ENCODE assay signal across 19 cellular contexts in the genomic region with DNA sequence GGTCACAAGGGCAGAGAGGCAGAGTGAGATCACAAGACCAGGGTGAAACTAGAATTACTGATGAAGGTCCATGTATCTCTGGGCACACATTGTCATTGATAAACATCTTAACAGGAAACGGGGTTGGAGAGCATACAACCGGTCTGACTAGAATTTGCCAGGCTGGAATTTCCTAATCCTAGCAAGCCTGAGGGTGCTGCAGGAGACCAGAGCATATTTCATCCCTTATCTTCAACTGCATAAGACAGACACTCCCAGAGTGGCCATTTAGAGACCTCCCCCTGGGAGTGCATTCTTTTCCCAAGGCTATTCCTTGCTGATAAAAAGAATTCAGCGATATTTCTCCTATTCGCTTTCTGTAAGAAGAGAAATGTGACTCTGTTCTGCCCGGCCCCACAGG.
"Had no signal": no experiment of that assay in that cellular context is flagged by ENCODE, and none has a peak within 500 bp of the region (broad histone marks: within the 10 kb centered on the region; RNA-seq: fewer than 3 reads in every experiment).

No MANE protein-coding gene starts in this region.

- H3K27ac ChIP-seq: brain microvascular endothelial cell, coronary artery, esophagus squamous epithelium, left ventricle myocardium inferior, parathyroid adenoma, thyroid gland, vagina had no signal

- H3K27me3 ChIP-seq: brain microvascular endothelial cell, esophagus squamous epithelium, thyroid gland, vagina had no signal

- H3K9me3 ChIP-seq: thyroid gland had no signal

- H3K79me2 ChIP-seq: parathyroid adenoma had no signal

- H3K36me3 ChIP-seq: brain microvascular endothelial cell, esophagus squamous epithelium, left ventricle myocardium inferior, thyroid gland, vagina had no signal

- H2AFZ ChIP-seq: parathyroid adenoma had no signal

- H3K4me3 ChIP-seq: coronary artery, esophagus squamous epithelium, left ventricle myocardium inferior, mucosa of descending colon, thyroid gland, vagina had no signal

- H3K9ac ChIP-seq: parathyroid adenoma had no signal

- H3K4me1 ChIP-seq: esophagus squamous epithelium, left ventricle myocardium inferior, parathyroid adenoma, thyroid gland, vagina had no signal

- DNase-seq: activated CD4-positive, alpha-beta T cell treated with anti-CD3 and anti-CD28 coated beads for 1 hour; activated CD4-positive, alpha-beta T cell treated with anti-CD3 and anti-CD28 coated beads, Interleukin-2, amount 50 U/mL, for 4 hours; activated naive CD4-positive, alpha-beta T cell; activated naive CD8-positive, alpha-beta T cell treated with anti-CD3 and anti-CD28 coated beads, Interleukin-2, amount 10 ng/mL, durations not matched to agents 7 days and 5 days; activated T-cell treated with anti-CD3 and anti-CD28 coated beads for 4 hours; anterior cingulate cortex; brain microvascular endothelial cell; esophagus squamous epithelium; hippocampal formation; kidney; left ventricle myocardium inferior; mucosa of descending colon; naive thymus-derived CD4-positive, alpha-beta T cell; stimulated activated CD4-positive, alpha-beta T cell treated with anti-CD3 and anti-CD28 coated beads, Interleukin-12 subunit alpha, Interleukin-12 subunit beta, amount 100 ng/mL, for 4 hours; stimulated activated CD4-positive, alpha-beta T cell treated with anti-CD3 and anti-CD28 coated beads, Interleukin-2, amount 100 ng/mL, for 24 hours; thyroid gland had no signal
